ENCODE assay signal across 31 cellular contexts in genomic region chr6:48085131-48085741, GRCh38. TPM values are rescaled to one million over a fixed set of nuclear protein-coding genes. Genes with fewer than 3 reads are reported as not detected.
"Had no signal": no experiment of that assay in that cellular context is flagged by ENCODE, and none has a peak within 500 bp of the region (broad histone marks: within the 10 kb centered on the region; RNA-seq: fewer than 3 reads in every experiment).

No MANE protein-coding gene starts in this region.

- H3K4me3 ChIP-seq: ascending aorta, cardiac muscle cell had no signal

- ATAC-seq: activated CD4-positive, alpha-beta T cell treated with anti-CD3 and anti-CD28 coated beads for 36 hours; activated CD4-positive, CD25-positive, alpha-beta regulatory T cell treated with anti-CD3 and anti-CD28 coated beads, Interleukin-2, amount 50 U/mL, for 24 hours; activated CD8-positive, alpha-beta memory T cell treated with anti-CD3 and anti-CD28 coated beads, Interleukin-2, amount 10 ng/mL, durations not matched to agents 7 days and 5 days; activated CD8-positive, alpha-beta T cell treated with anti-CD3 and anti-CD28 coated beads, Interleukin-2, amount 10 ng/mL, durations not matched to agents 7 days and 5 days; activated naive CD8-positive, alpha-beta T cell treated with anti-CD3 and anti-CD28 coated beads, Interleukin-2, amount 50 U/mL, for 24 hours; WTC11 had no signal

- H3K36me3 ChIP-seq: ascending aorta, cardiac muscle cell had no signal

- DNase-seq: activated CD4-positive, alpha-beta memory T cell treated with anti-CD3 and anti-CD28 coated beads, Interleukin-2, amount 10 ng/mL, durations not matched to agents 7 days and 5 days; activated CD4-positive, alpha-beta T cell treated with anti-CD3 and anti-CD28 coated beads for 1 hour; activated CD4-positive, alpha-beta T cell treated with anti-CD3 and anti-CD28 coated beads for 36 hours; activated CD4-positive, alpha-beta T cell treated with anti-CD3 and anti-CD28 coated beads for 48 hours; activated CD4-positive, alpha-beta T cell treated with anti-CD3 and anti-CD28 coated beads, Interleukin-2, amount 10 ng/mL, durations not matched to agents 7 days and 5 days; activated CD4-positive, alpha-beta T cell treated with anti-CD3 and anti-CD28 coated beads, Interleukin-2, amount 50 U/mL, for 48 hours; activated CD4-positive, CD25-positive, alpha-beta regulatory T cell; activated CD8-positive, alpha-beta memory T cell treated with anti-CD3 and anti-CD28 coated beads for 24 hours; activated CD8-positive, alpha-beta memory T cell treated with anti-CD3 and anti-CD28 coated beads, Interleukin-2, amount 10 ng/mL, durations not matched to agents 7 days and 5 days; activated CD8-positive, alpha-beta memory T cell treated with anti-CD3 and anti-CD28 coated beads, Interleukin-2, amount 50 U/mL, for 48 hours; activated CD8-positive, alpha-beta T cell treated with anti-CD3 and anti-CD28 coated beads, Interleukin-2, amount 10 ng/mL, durations not matched to agents 7 days and 5 days; activated effector memory CD4-positive, alpha-beta T cell treated with Interleukin-2 at 50 U/mL for 16 hours; activated gamma-delta T cell; activated naive CD4-positive, alpha-beta T cell treated with anti-CD3 and anti-CD28 coated beads, Interleukin-2, amount 10 ng/mL, durations not matched to agents 7 days and 5 days; activated naive CD4-positive, alpha-beta T cell treated with Interleukin-2 at 50 U/mL for 16 hours; activated naive CD8-positive, alpha-beta T cell treated with anti-CD3 and anti-CD28 coated beads, Interleukin-2, amount 10 ng/mL, durations not matched to agents 7 days and 5 days; activated naive CD8-positive, alpha-beta T cell treated with anti-CD3 and anti-CD28 coated beads, Interleukin-2, amount 50 U/mL, for 24 hours; activated T-cell treated with anti-CD3 and anti-CD28 coated beads, Interleukin-2, amount 50 U/mL, for 24 hours; activated T-cell treated with anti-CD3 and anti-CD28 coated beads, Interleukin-2, amount 50 U/mL, for 48 hours; amygdala; anterior cingulate cortex; caudate nucleus; cerebellar nuclear complex; T-helper 2 cell; T-helper 9 cell; WERI-Rb-1 had no signal

- H3K9me3 ChIP-seq: ascending aorta had no signal

- H3K27ac ChIP-seq: ascending aorta, cardiac muscle cell, WERI-Rb-1 had no signal

- H3K4me1 ChIP-seq: ascending aorta had no signal

RNA-seq across cellular contexts. Expression of gene PTCHD4, which starts 25.8 kb away (rescaled TPM):
- total RNA-seq: activated CD4-positive, alpha-beta memory T cell treated with anti-CD3 and anti-CD28 coated beads, Interleukin-2, amount 10 ng/mL, durations not matched to agents 7 days and 5 days; activated CD4-positive, alpha-beta T cell treated with anti-CD3 and anti-CD28 coated beads for 36 hours; activated CD4-positive, alpha-beta T cell treated with anti-CD3 and anti-CD28 coated beads, Interleukin-2, amount 10 ng/mL, durations not matched to agents 7 days and 5 days; activated CD8-positive, alpha-beta memory T cell treated with anti-CD3 and anti-CD28 coated beads, Interleukin-2, amount 10 ng/mL, durations not matched to agents 7 days and 5 days; activated CD8-positive, alpha-beta T cell treated with anti-CD3 and anti-CD28 coated beads, Interleukin-2, amount 10 ng/mL, durations not matched to agents 7 days and 5 days; activated naive CD8-positive, alpha-beta T cell treated with anti-CD3 and anti-CD28 coated beads, Interleukin-2, amount 10 ng/mL, durations not matched to agents 7 days and 5 days; activated T-helper 2 cell treated with anti-CD3 and anti-CD28 coated beads, Interferon-gamma antibody, Interleukin-2, Interleukin-4, amounts not matched to agents 10 μg/mL and 5 μg/mL and 100 μg/mL, durations not matched to agents 14 hours and 24 hours and 36 hours had no signal
